In the genomic region with DNA sequence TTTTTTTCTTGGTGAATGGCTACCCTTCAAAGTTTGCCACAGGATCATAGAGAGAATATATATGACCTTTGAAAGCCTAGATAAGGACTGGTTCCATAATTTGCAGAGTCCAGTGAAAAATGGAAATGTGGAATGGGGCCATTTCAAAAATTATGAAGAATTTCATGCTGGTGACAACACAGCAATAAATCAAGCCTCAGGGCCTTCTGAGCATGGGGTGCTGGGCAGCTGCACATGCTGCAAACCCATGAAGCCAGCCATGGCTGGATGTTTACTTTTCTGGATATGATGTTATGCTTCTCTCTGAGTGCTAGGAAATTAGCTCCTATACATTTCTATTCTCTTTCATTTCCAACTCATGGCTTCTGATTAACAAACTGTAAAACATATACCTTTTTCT, we compare ENCODE assay signal across 9 cellular contexts. TPM values are rescaled to one million over a fixed set of nuclear protein-coding genes. Genes with fewer than 3 reads are reported as not detected.
"Had no signal": no experiment of that assay in that cellular context is flagged by ENCODE, and none has a peak within 500 bp of the region (broad histone marks: within the 10 kb centered on the region; RNA-seq: fewer than 3 reads in every experiment).

No MANE protein-coding gene starts in this region.

- H3K4me3 ChIP-seq: GM12878 had no signal

- DNase-seq: GDM1, GF-D8 had no signal

- ATAC-seq: GM12878 had no signal

- FAIRE-seq: G401.6, GM12878, GM12891, GM12892, GM18507, GM19239 had no signal

RNA-seq across cellular contexts. Expression of gene CFI, which starts 56.0 kb away (rescaled TPM):
- total RNA-seq: G401 had no signal
